9 cellular contexts compared by ENCODE assay signal in genomic region chr7:148142660-148143248, GRCh38.
DNase-seq lines count a peak whose midpoint lies in the region; ATAC-seq and TF ChIP-seq lines count a peak whose summit lies in the region.
"Had no signal": no experiment of that assay in that cellular context is flagged by ENCODE, and none has a peak within 500 bp of the region (broad histone marks: within the 10 kb centered on the region; RNA-seq: fewer than 3 reads in every experiment).

No MANE protein-coding gene starts in this region.

- intact Hi-C loops in stomach (cut with DNase I; ENCODE audit: low total_unique reads), result no loop called here

- peak; percentile 63 for TF ChIP-seq CTCF in glutamatergic neuron (IDR thresholded peaks at IDR 0.05; ENCODE audit: partially characterized antibody, unreplicated experiment)
- peak in 4 of 7 experiments; percentile 27 to 63 (median 38) for TF ChIP-seq CTCF in stomach (IDR thresholded peaks at IDR 0.05)

- no peak overlapping the region for H3K27ac ChIP-seq in stomach

- H3K4me3 ChIP-seq in stomach, result no peak overlapping the region

- TF ChIP-seq EP300 in stomach (IDR thresholded peaks at IDR 0.05), result no peak

- WGBS in stomach, 5 donors, result 35 to 42% (median 39%) methylated on average over 4 of the region's 4 CpGs

- no peak overlapping the region for H3K27ac Mint-ChIP-seq in activated CD4-positive, alpha-beta T cell treated with anti-CD3 and anti-CD28 coated beads, Interleukin-2, amount 10 ng/mL, durations not matched to agents 7 days and 5 days
- H3K27ac Mint-ChIP-seq in glutamatergic neuron (ENCODE audit: unreplicated experiment), result no peak overlapping the region
- H3K27ac Mint-ChIP-seq: activated naive CD4-positive, alpha-beta T cell treated with anti-CD3 and anti-CD28 coated beads, Interleukin-2, amount 50 U/mL, for 24 hours had no signal

- no peaks in the 10 kb centered on the region for H3K36me3 ChIP-seq in stomach

- CTCF ChIA-PET in activated CD4-positive, alpha-beta T cell treated with anti-CD3 and anti-CD28 coated beads, Interleukin-2, amount 10 ng/mL, durations not matched to agents 7 days and 5 days (lab: Charles Lee), result interaction anchor here (0.9 kb wide), 1 partner anchor 12 kb away, joined by 3 read pairs; no protein-coding TSS in a partner anchor

- H3K4me3 Mint-ChIP-seq in activated CD4-positive, alpha-beta T cell treated with anti-CD3 and anti-CD28 coated beads, Interleukin-2, amount 10 ng/mL, durations not matched to agents 7 days and 5 days, result no peak overlapping the region
- H3K4me3 Mint-ChIP-seq in glutamatergic neuron (ENCODE audit: unreplicated experiment), result no peak overlapping the region
- H3K4me3 Mint-ChIP-seq: activated naive CD4-positive, alpha-beta T cell treated with anti-CD3 and anti-CD28 coated beads, Interleukin-2, amount 50 U/mL, for 24 hours had no signal

- no peaks in the 10 kb centered on the region for H3K27me3 ChIP-seq in stomach

- H3K9me3 ChIP-seq in stomach, result no peaks in the 10 kb centered on the region

- no peaks in the 10 kb centered on the region for H3K36me3 Mint-ChIP-seq in activated CD4-positive, alpha-beta T cell treated with anti-CD3 and anti-CD28 coated beads, Interleukin-2, amount 10 ng/mL, durations not matched to agents 7 days and 5 days (ENCODE audit: low read depth)
- no peaks in the 10 kb centered on the region for H3K36me3 Mint-ChIP-seq in glutamatergic neuron (ENCODE audit: unreplicated experiment)
- H3K36me3 Mint-ChIP-seq: activated naive CD4-positive, alpha-beta T cell treated with anti-CD3 and anti-CD28 coated beads, Interleukin-2, amount 50 U/mL, for 24 hours had no signal

- DNase-seq in activated CD4-positive, alpha-beta T cell treated with anti-CD3 and anti-CD28 coated beads, Interleukin-2, amount 10 ng/mL, durations not matched to agents 7 days and 5 days, result peak; percentile 29
- no peak for DNase-seq in activated CD4-positive, alpha-beta T cell treated with anti-CD3 and anti-CD28 coated beads, Interleukin-2, amount 50 U/mL, for 48 hours
- DNase-seq in Kasumi-1 (lab: John Stamatoyannopoulos, UW), result peak; percentile 55 to 74
- peak; percentile 2 for DNase-seq in RPMI7951 (ENCODE audit: low read depth)
- no peak for DNase-seq in glutamatergic neuron
- DNase-seq in stomach, result no peak
- no peak for DNase-seq in NCI-H226

- H3K4me1 ChIP-seq in stomach, result peaks cover 0 to 5% (median 0%) of the 10 kb centered on the region in 4 donors

- POLR2A ChIA-PET in activated CD4-positive, alpha-beta T cell treated with anti-CD3 and anti-CD28 coated beads, Interleukin-2, amount 10 ng/mL, durations not matched to agents 7 days and 5 days (lab: Charles Lee), result no interaction called here

- no peak for TF ChIP-seq POLR2A in stomach (IDR thresholded peaks at IDR 0.05)

- H3K4me1 Mint-ChIP-seq in activated CD4-positive, alpha-beta T cell treated with anti-CD3 and anti-CD28 coated beads, Interleukin-2, amount 10 ng/mL, durations not matched to agents 7 days and 5 days, result no peaks in the 10 kb centered on the region
- H3K4me1 Mint-ChIP-seq in glutamatergic neuron (ENCODE audit: low read depth, unreplicated experiment), result peaks cover 11% of the 10 kb centered on the region
- H3K4me1 Mint-ChIP-seq: activated naive CD4-positive, alpha-beta T cell treated with anti-CD3 and anti-CD28 coated beads, Interleukin-2, amount 50 U/mL, for 24 hours had no signal

- no peaks in the 10 kb centered on the region for H3K27me3 Mint-ChIP-seq in activated CD4-positive, alpha-beta T cell treated with anti-CD3 and anti-CD28 coated beads, Interleukin-2, amount 10 ng/mL, durations not matched to agents 7 days and 5 days
- H3K27me3 Mint-ChIP-seq in glutamatergic neuron (ENCODE audit: unreplicated experiment), result no peaks in the 10 kb centered on the region

- no peak for ATAC-seq in GM18517 (IDR thresholded peaks at IDR 0.05; ENCODE audit: unreplicated experiment)

- H3K9me3 Mint-ChIP-seq in activated CD4-positive, alpha-beta T cell treated with anti-CD3 and anti-CD28 coated beads, Interleukin-2, amount 10 ng/mL, durations not matched to agents 7 days and 5 days, result no peaks in the 10 kb centered on the region
- H3K9me3 Mint-ChIP-seq in glutamatergic neuron (ENCODE audit: unreplicated experiment), result no peaks in the 10 kb centered on the region
- H3K9me3 Mint-ChIP-seq: activated naive CD4-positive, alpha-beta T cell treated with anti-CD3 and anti-CD28 coated beads, Interleukin-2, amount 50 U/mL, for 24 hours had no signal

Comparison
In these comparisons a context has a peak if more than half of its experiments do, and no peak if none do; other contexts are left out.
1. DNase-seq: peak in activated CD4-positive, alpha-beta T cell treated with anti-CD3 and anti-CD28 coated beads, Interleukin-2, amount 10 ng/mL, durations not matched to agents 7 days and 5 days (single experiment), Kasumi-1 (2 of 2) and RPMI7951 (single experiment); none in activated CD4-positive, alpha-beta T cell treated with anti-CD3 and anti-CD28 coated beads, Interleukin-2, amount 50 U/mL, for 48 hours (0 of 2), glutamatergic neuron (single experiment), stomach (single experiment) and NCI-H226 (single experiment).